18 cellular contexts compared by ENCODE assay signal in genomic region chr19:33419763-33420080, GRCh38.
"Had no signal": no experiment of that assay in that cellular context is flagged by ENCODE, and none has a peak within 500 bp of the region (broad histone marks: within the 10 kb centered on the region; RNA-seq: fewer than 3 reads in every experiment).

No MANE protein-coding gene starts in this region.

- H3K4me1 ChIP-seq: breast epithelium had no signal

- H3K9me3 ChIP-seq: breast epithelium, esophagus muscularis mucosa had no signal

- H3K36me3 ChIP-seq: breast epithelium had no signal

- DNase-seq: activated CD4-positive, alpha-beta T cell treated with anti-CD3 and anti-CD28 coated beads for 1 hour; activated CD4-positive, alpha-beta T cell treated with anti-CD3 and anti-CD28 coated beads, Interleukin-2, amount 50 U/mL, for 48 hours; activated CD8-positive, alpha-beta memory T cell treated with anti-CD3 and anti-CD28 coated beads, Interleukin-2, amount 10 ng/mL, durations not matched to agents 7 days and 5 days; activated gamma-delta T cell treated with Interleukin-2 at 50 U/mL for 16 hours; activated naive CD8-positive, alpha-beta T cell treated with anti-CD3 and anti-CD28 coated beads, Interleukin-2, amount 10 ng/mL, durations not matched to agents 7 days and 5 days; activated T-cell treated with anti-CD3 and anti-CD28 coated beads, Interleukin-2, amount 50 U/mL, for 4 hours; anterior cingulate cortex; head of caudate nucleus; naive thymus-derived CD4-positive, alpha-beta T cell; occipital lobe; stimulated activated CD4-positive, alpha-beta T cell treated with anti-CD3 and anti-CD28 coated beads, Interleukin-12 subunit alpha, Interleukin-12 subunit beta, amount 100 ng/mL, for 4 hours; stimulated activated naive CD4-positive, alpha-beta T cell treated with Interleukin-2 at 50 U/mL for 16 hours; trophoblast cell had no signal

- FAIRE-seq: keratinocyte had no signal

- ATAC-seq: activated CD8-positive, alpha-beta memory T cell treated with anti-CD3 and anti-CD28 coated beads, Interleukin-2, amount 10 ng/mL, durations not matched to agents 7 days and 5 days; activated T-cell treated with anti-CD3 and anti-CD28 coated beads, Interleukin-2, amount 50 U/mL, for 4 hours; naive thymus-derived CD4-positive, alpha-beta T cell had no signal

- H3K27ac ChIP-seq: breast epithelium, esophagus muscularis mucosa had no signal

- H3K4me3 ChIP-seq: breast epithelium, dorsolateral prefrontal cortex, esophagus muscularis mucosa, lung had no signal

- H3K27me3 ChIP-seq: breast epithelium, dorsolateral prefrontal cortex, esophagus muscularis mucosa had no signal
